Comparison of ENCODE assay signal across 29 cellular contexts in genomic region chr17:6166492-6167179, GRCh38.
DNase-seq lines count a peak whose midpoint lies in the region; ATAC-seq, FAIRE-seq and TF ChIP-seq lines count a peak whose summit lies in the region.
"Had no signal": no experiment of that assay in that cellular context is flagged by ENCODE, and none has a peak within 500 bp of the region (broad histone marks: within the 10 kb centered on the region; RNA-seq: fewer than 3 reads in every experiment).

No MANE protein-coding gene starts in this region.

- dilution Hi-C loops in endothelial cell of umbilical vein (cut with MboI; ENCODE audit: extremely low pct_ligation_motif_present, low sequenced_read_pairs): no loop called here

- DNase-seq in NCI-H524 (lab: John Stamatoyannopoulos, UW): peak; percentile 15 to 45
- no peak for DNase-seq in NCI-H524 treated with DMSO at 0.1 percent for 48 hours (lab: John Stamatoyannopoulos, UW)
- DNase-seq in NB4 (ENCODE audit: low read depth): peak; percentile 6
- peak; percentile 24 for DNase-seq in endothelial cell of umbilical vein (ENCODE audit: low read depth, low spot score)
- no peak for DNase-seq in upper lobe of right lung
- DNase-seq in NCI-H2029 (lab: John Stamatoyannopoulos, UW): no peak
- DNase-seq in HUDEP-2 (lab: John Stamatoyannopoulos, UW; ENCODE audit: unreplicated experiment in 76 of 76): no peak
- DNase-seq: activated CD4-positive, alpha-beta T cell treated with anti-CD3 and anti-CD28 coated beads, Interleukin-2, amount 50 U/mL, for 48 hours; activated CD4-positive, CD25-positive, alpha-beta regulatory T cell treated with anti-CD3 and anti-CD28 coated beads, Interleukin-2, amount 50 U/mL, for 72 hours; activated T-cell treated with anti-CD3 and anti-CD28 coated beads, Interleukin-2, amount 50 U/mL, for 72 hours; CD4-positive, alpha-beta T cell; colonic mucosa; effector CD8-positive, alpha-beta T cell; EL; erythroblast; mesenchymal stem cell; NCI-H1417 treated with DMSO at 0.1 percent for 48 hours; NCI-H2081 treated with DMSO at 0.1 percent for 48 hours; pancreas; PC-9; small intestine; stimulated activated naive CD4-positive, alpha-beta T cell had no signal

- no peaks in the 10 kb centered on the region for H3K36me3 ChIP-seq in endothelial cell of umbilical vein (ENCODE audit: control insufficient read depth in 2 of 2, extremely low read depth in 1 of 2, insufficient read depth in 2 of 2, low read length in 2 of 2)
- H3K36me3 ChIP-seq in upper lobe of right lung: no peaks in the 10 kb centered on the region
- H3K36me3 ChIP-seq in gastroesophageal sphincter: no peaks in the 10 kb centered on the region
- H3K36me3 ChIP-seq: ascending aorta, colonic mucosa, neural progenitor cell, pancreas, suprapubic skin had no signal

- no peak for TF ChIP-seq EP300 in gastroesophageal sphincter (IDR thresholded peaks at IDR 0.05)

- H3K9me1 ChIP-seq in endothelial cell of umbilical vein (replicated peaks; ENCODE audit: control insufficient read depth, extremely low read depth, insufficient read depth, low read length): no peaks in the 10 kb centered on the region

- BruUV-seq in endothelial cell of umbilical vein (replicated peaks; lab: Mats Ljungman, UMichigan): no TSS peak

- no peak for TF ChIP-seq CTCF in NB4 (IDR thresholded peaks at IDR 0.05; ENCODE audit: low read depth, low read length)
- TF ChIP-seq CTCF in endothelial cell of umbilical vein (IDR thresholded peaks at IDR 0.05; ENCODE audit: extremely low read depth in 1 of 2, insufficient read depth in 1 of 2, low read depth in 1 of 2, low read length in 2 of 2): no peak
- TF ChIP-seq CTCF in upper lobe of right lung (IDR thresholded peaks at IDR 0.05): no peak
- no peak for TF ChIP-seq CTCF in gastroesophageal sphincter (IDR thresholded peaks at IDR 0.05)

- POLR2A ChIA-PET in endothelial cell of umbilical vein (lab: Charles Lee): no interaction called here

- 44 to 75% methylated on average over 4 of the region's 6 CpGs for WGBS in gastroesophageal sphincter (ENCODE audit: low coverage in 1 of 2), 2 donors

- CTCF ChIA-PET in endothelial cell of umbilical vein (lab: Charles Lee): interaction anchor here (0.6 kb wide), 1 partner anchor 14 kb away, joined by 3 read pairs; no protein-coding TSS in a partner anchor

- no peaks in the 10 kb centered on the region for H4K20me1 ChIP-seq in endothelial cell of umbilical vein (replicated peaks; ENCODE audit: control insufficient read depth, extremely low read depth, insufficient read depth, low read length)

- H3K4me3 ChIP-seq in NB4 (ENCODE audit: low read depth, low read length) (no peak overlapping the region), endothelial cell of umbilical vein (replicated peaks in 1 of 3; ENCODE audit: insufficient read depth in 1 of 3, low read depth in 1 of 3, low read length in 3 of 3) (no peak overlapping the region), upper lobe of right lung (no peak overlapping the region), gastroesophageal sphincter (no peak overlapping the region)
- H3K4me3 ChIP-seq: ascending aorta, colonic mucosa, neural progenitor cell, pancreas, PC-9, suprapubic skin had no signal

- no peaks in the 10 kb centered on the region for H3K79me2 ChIP-seq in endothelial cell of umbilical vein (ENCODE audit: control insufficient read depth, insufficient read depth, low read length)

- ATAC-seq in upper lobe of right lung (peak; percentile 8), gastroesophageal sphincter (no peak)
- ATAC-seq: activated T-cell treated with anti-CD3 and anti-CD28 coated beads, Interleukin-2, amount 50 U/mL, for 72 hours; HCT116; pancreas; Right ventricle myocardium inferior had no signal

- no peak overlapping the region for H3K9ac ChIP-seq in endothelial cell of umbilical vein (replicated peaks; ENCODE audit: extremely low read depth, insufficient read depth, low read length)
- H3K9ac ChIP-seq: neural progenitor cell had no signal

- intact Hi-C loops in endothelial cell of umbilical vein (cut with micrococcal nuclease) (no loop called here), upper lobe of right lung (cut with DNase I) (no loop called here)

- no peak overlapping the region for H2AFZ ChIP-seq in endothelial cell of umbilical vein (ENCODE audit: low read depth, low read length)
- H2AFZ ChIP-seq: neural progenitor cell, PC-9 had no signal

- no peaks in the 10 kb centered on the region for H3K27me3 ChIP-seq in endothelial cell of umbilical vein (ENCODE audit: control insufficient read depth in 2 of 2, insufficient read depth in 2 of 2, low read length in 2 of 2)
- H3K27me3 ChIP-seq in upper lobe of right lung: no peaks in the 10 kb centered on the region
- peaks cover 65% of the 10 kb centered on the region for H3K27me3 ChIP-seq in gastroesophageal sphincter
- H3K27me3 ChIP-seq: ascending aorta, colonic mucosa, neural progenitor cell had no signal

- H3K4me1 ChIP-seq in endothelial cell of umbilical vein (ENCODE audit: control insufficient read depth, extremely low read depth, insufficient read depth, low read length) (peaks cover 4% of the 10 kb centered on the region), upper lobe of right lung (no peaks in the 10 kb centered on the region), gastroesophageal sphincter (no peaks in the 10 kb centered on the region)
- H3K4me1 ChIP-seq: ascending aorta, colonic mucosa, pancreas, suprapubic skin had no signal

- FAIRE-seq in endothelial cell of umbilical vein (lab: Jason Lieb, UNC): peak; percentile 46
- FAIRE-seq: GM12891, pancreas, small intestine had no signal

- H3K9me3 ChIP-seq in endothelial cell of umbilical vein (replicated peaks; ENCODE audit: control insufficient read depth, insufficient read depth, low read length): no peaks in the 10 kb centered on the region
- H3K9me3 ChIP-seq in upper lobe of right lung: no peaks in the 10 kb centered on the region
- no peaks in the 10 kb centered on the region for H3K9me3 ChIP-seq in gastroesophageal sphincter
- H3K9me3 ChIP-seq: ascending aorta, colonic mucosa, pancreas, suprapubic skin had no signal

- TF ChIP-seq POLR2A in NB4 (IDR thresholded peaks at IDR 0.05; ENCODE audit: extremely low read depth, insufficient read length): no peak
- no peak for TF ChIP-seq POLR2A in endothelial cell of umbilical vein (IDR thresholded peaks at IDR 0.05; ENCODE audit: low read depth, low read length)
- no peak for TF ChIP-seq POLR2A in gastroesophageal sphincter (IDR thresholded peaks at IDR 0.05)

- H3K27ac ChIP-seq in endothelial cell of umbilical vein (ENCODE audit: insufficient read depth, low read depth, low read length) (no peak overlapping the region), upper lobe of right lung (no peak overlapping the region), gastroesophageal sphincter (no peak overlapping the region)
- H3K27ac ChIP-seq: ascending aorta, colonic mucosa, neural progenitor cell, pancreas, PC-9, suprapubic skin had no signal

- no peak overlapping the region for H3K4me2 ChIP-seq in endothelial cell of umbilical vein (ENCODE audit: insufficient read depth, low read length)
- H3K4me2 ChIP-seq: neural progenitor cell, PC-9 had no signal

TF ChIP-seq in endothelial cell of umbilical vein, 7 proteins besides CTCF, POLR2A, EP300 and RAD21:
- TF ChIP-seq JUN (IDR thresholded peaks at IDR 0.05; ENCODE audit: borderline replicate concordance, insufficient read depth, insufficient read length, low read depth) (no peak), EZH2 (IDR thresholded peaks at IDR 0.05; ENCODE audit: borderline replicate concordance, low read depth, low read length, severe bottlenecking) (no peak), MYC (IDR thresholded peaks at IDR 0.05; ENCODE audit: low read depth, low read length) (no peak), POLR2AphosphoS5 (IDR thresholded peaks at IDR 0.05; ENCODE audit: insufficient read depth, low read depth, low read length) (no peak), GATA2 (IDR thresholded peaks at IDR 0.05; ENCODE audit: insufficient read depth, insufficient read length, low read depth, low read length) (no peak), MAX (IDR thresholded peaks at IDR 0.05; ENCODE audit: insufficient read depth, insufficient read length) (no peak)

Comparison
In these comparisons a context has a peak if more than half of its experiments do, and no peak if none do; other contexts are left out.
1. DNase-seq: peak in NCI-H524 (2 of 2), NB4 (single experiment) and endothelial cell of umbilical vein (single experiment); none in NCI-H524 treated with DMSO at 0.1 percent for 48 hours (single experiment), upper lobe of right lung (single experiment), NCI-H2029 (single experiment) and HUDEP-2 (0 of 76).